ENCODE assay signal across 15 cellular contexts in genomic region chr3:197753263-197753662, GRCh38. TPM values are rescaled to one million over a fixed set of nuclear protein-coding genes. Genes with fewer than 3 reads are reported as not detected.
DNase-seq lines count a peak whose midpoint lies in the region; ATAC-seq, FAIRE-seq and TF ChIP-seq lines count a peak whose summit lies in the region.
"Had no signal": no experiment of that assay in that cellular context is flagged by ENCODE, and none has a peak within 500 bp of the region (broad histone marks: within the 10 kb centered on the region; RNA-seq: fewer than 3 reads in every experiment).

No MANE protein-coding gene starts in this region.

- CTCF ChIA-PET in SK-N-SH (lab: Yijun Ruan, JAX): interaction anchor here (1.4 to 1.7 kb wide), 2 partner anchors 17 to 80 kb away, joined by 3 to 5 read pairs; no protein-coding TSS in a partner anchor

- H3K4me3 ChIP-seq in SK-N-SH (ENCODE audit: low read depth in 2 of 2, low read length in 1 of 2): no peak overlapping the region
- no peak overlapping the region for H3K4me3 ChIP-seq in adipocyte (ENCODE audit: low read length)
- H3K4me3 ChIP-seq in neural cell (ENCODE audit: low read length): peak overlapping the region; percentile 95
- no peak overlapping the region for H3K4me3 ChIP-seq in ovary
- H3K4me3 ChIP-seq: sigmoid colon, transverse colon had no signal

- 90% methylated on average over 3 of the region's 3 CpGs for WGBS in SK-N-SH (ENCODE audit: low lambda C conversion rate)
- WGBS in ovary, 3 donors: 83 to 91% (median 88%) methylated on average over 3 of the region's 3 CpGs

- no peak overlapping the region for H2AFZ ChIP-seq in SK-N-SH (ENCODE audit: low read depth)
- H2AFZ ChIP-seq in neural cell (ENCODE audit: low read depth, low read length): no peak overlapping the region

- H3K9ac ChIP-seq in SK-N-SH: no peak overlapping the region
- no peak overlapping the region for H3K9ac ChIP-seq in adipocyte (ENCODE audit: low read length)
- no peak overlapping the region for H3K9ac ChIP-seq in neural cell (ENCODE audit: low read length)

- no peaks in the 10 kb centered on the region for H3K9me2 ChIP-seq in SK-N-SH
- no peaks in the 10 kb centered on the region for H3K9me2 ChIP-seq in neural cell (ENCODE audit: insufficient read depth, low read length)

- H3K27me3 ChIP-seq in SK-N-SH (ENCODE audit: insufficient read depth) (no peaks in the 10 kb centered on the region), adipocyte (replicated peaks; ENCODE audit: control insufficient read depth, insufficient read depth, low read length) (no peaks in the 10 kb centered on the region), neural cell (ENCODE audit: insufficient read depth, low read depth, low read length) (no peaks in the 10 kb centered on the region), ovary (no peaks in the 10 kb centered on the region)
- H3K27me3 ChIP-seq: sigmoid colon, transverse colon had no signal

- H3K79me2 ChIP-seq in SK-N-SH (ENCODE audit: insufficient read depth) (peaks cover 74% of the 10 kb centered on the region), neural cell (replicated peaks; ENCODE audit: insufficient read depth, low read length) (peaks cover 70% of the 10 kb centered on the region)

- TF ChIP-seq EP300 in SK-N-SH (IDR thresholded peaks at IDR 0.05; ENCODE audit: borderline replicate concordance in 1 of 2, low read depth in 1 of 2, low read length in 1 of 2) (no peak), neural cell (conservative IDR thresholded peaks at IDR 0.05; ENCODE audit: poor library complexity, severe bottlenecking) (no peak), ovary (IDR thresholded peaks at IDR 0.05) (no peak)

- TF ChIP-seq RAD21 in SK-N-SH (IDR thresholded peaks at IDR 0.05; ENCODE audit: low read length): no peak
- TF ChIP-seq RAD21 in neural cell (conservative IDR thresholded peaks at IDR 0.05): no peak

- H3K4me2 ChIP-seq in SK-N-SH (no peak overlapping the region), neural cell (ENCODE audit: low read length) (no peak overlapping the region)

- DNase-seq in SK-N-SH (peak; percentile 27), H54 (ENCODE audit: insufficient read length, low spot score) (peak; percentile 36), adipocyte (ENCODE audit: low read depth) (peak; percentile 13), ovary (no peak)
- no peak for DNase-seq in activated CD8-positive, alpha-beta memory T cell treated with anti-CD3 and anti-CD28 coated beads, Interleukin-2, amount 50 U/mL, for 48 hours
- DNase-seq in stimulated activated CD4-positive, alpha-beta T cell treated with anti-CD3 and anti-CD28 coated beads, Interleukin-4, amount 100 ng/mL, for 24 hours: no peak
- DNase-seq: activated CD8-positive, alpha-beta memory T cell treated with anti-CD3 and anti-CD28 coated beads, Interleukin-2, amount 50 U/mL, for 4 hours; NCI-H2029 treated with DMSO at 0.1 percent for 48 hours; OCI-M1; sigmoid colon; transverse colon had no signal

- H3F3A ChIP-seq in SK-N-SH (replicated peaks; ENCODE audit: insufficient read depth) (peaks cover 40% of the 10 kb centered on the region), neural cell (ENCODE audit: insufficient read depth, low read length, poor library complexity, severe bottlenecking) (peaks cover 7% of the 10 kb centered on the region)

- TF ChIP-seq CTCF in SK-N-SH (IDR thresholded peaks at IDR 0.05): peak; percentile 26; the same call in 1 of the 2 replicates
- TF ChIP-seq CTCF in neural cell (IDR thresholded peaks at IDR 0.05; ENCODE audit: poor library complexity, severe bottlenecking): peak; percentile 29
- no peak for TF ChIP-seq CTCF in ovary (IDR thresholded peaks at IDR 0.05)

- TF ChIP-seq POLR2A in H54 (IDR thresholded peaks at IDR 0.05; ENCODE audit: low read depth, low read length) (no peak), ovary (IDR thresholded peaks at IDR 0.05) (no peak)

- ATAC-seq in SK-N-SH treated with all-trans-retinoic acid at 6 μM for 48 hours: no peak

- H3K9me3 ChIP-seq in SK-N-SH (no peaks in the 10 kb centered on the region), adipocyte (ENCODE audit: control insufficient read depth, low read length) (no peaks in the 10 kb centered on the region), neural cell (ENCODE audit: low read length) (no peaks in the 10 kb centered on the region), ovary (no peaks in the 10 kb centered on the region)
- H3K9me3 ChIP-seq: sigmoid colon, transverse colon had no signal

- peak; percentile 50 for FAIRE-seq in H54 (lab: Jason Lieb, UNC)
- FAIRE-seq: endometrium, G401.6 had no signal

- intact Hi-C loops in ovary (cut with DNase I): no loop called here

- H3K27ac ChIP-seq in SK-N-SH (ENCODE audit: low read depth in 2 of 2, low read length in 1 of 2): no peak overlapping the region
- H3K27ac ChIP-seq in neural cell (ENCODE audit: low read length): no peak overlapping the region
- H3K27ac ChIP-seq in ovary: no peak overlapping the region
- H3K27ac ChIP-seq: transverse colon had no signal

- H3K4me1 ChIP-seq in SK-N-SH (ENCODE audit: control insufficient read depth in 1 of 2, insufficient read depth in 2 of 2, low read depth in 1 of 2, low read length in 1 of 2): peaks cover 0 to 10% of the 10 kb centered on the region in 2 experiments; a peak in 3 of 4 replicates
- H3K4me1 ChIP-seq in adipocyte (ENCODE audit: control insufficient read depth, insufficient read depth, low read length): peaks cover 42% of the 10 kb centered on the region
- peaks cover 4% of the 10 kb centered on the region for H3K4me1 ChIP-seq in ovary (ENCODE audit: insufficient read depth)

- H3K36me3 ChIP-seq in SK-N-SH (replicated peaks in 1 of 2; ENCODE audit: control insufficient read depth in 1 of 2, insufficient read depth in 2 of 2, low read length in 1 of 2): peaks cover 9 to 11% of the 10 kb centered on the region in 2 experiments
- peaks cover 4% of the 10 kb centered on the region for H3K36me3 ChIP-seq in adipocyte (ENCODE audit: control insufficient read depth, insufficient read depth, low read length, severe bottlenecking)
- no peaks in the 10 kb centered on the region for H3K36me3 ChIP-seq in neural cell (ENCODE audit: insufficient read depth, low read length)
- no peaks in the 10 kb centered on the region for H3K36me3 ChIP-seq in ovary

- H4K20me1 ChIP-seq in SK-N-SH (ENCODE audit: insufficient read depth) (peaks cover 45% of the 10 kb centered on the region), neural cell (ENCODE audit: insufficient read depth) (peaks cover 13% of the 10 kb centered on the region)

- POLR2A ChIA-PET in SK-N-SH (lab: Yijun Ruan, JAX): no interaction called here

TF ChIP-seq in SK-N-SH, 30 proteins besides CTCF, POLR2A, EP300 and RAD21 (continues in another document):
- TF ChIP-seq TAF1 (IDR thresholded peaks at IDR 0.05; ENCODE audit: borderline replicate concordance, low read depth, low read length): no peak
- TF ChIP-seq TCF12 (IDR thresholded peaks at IDR 0.05): no peak
- TF ChIP-seq MAX (IDR thresholded peaks at IDR 0.05; ENCODE audit: low read depth): no peak
- TF ChIP-seq ELF1 (IDR thresholded peaks at IDR 0.05): no peak

TF ChIP-seq in SK-N-SH treated with all-trans-retinoic acid at 6 μM for 48 hours, 23 proteins besides CTCF, POLR2A, EP300 and RAD21 (continues in another document):
- TF ChIP-seq ZFP30 (CRISPR knock-in tag; IDR thresholded peaks at IDR 0.05): no peak

TF ChIP-seq in neural cell, 6 proteins besides CTCF, POLR2A, EP300 and RAD21 (continues in another document):
- TF ChIP-seq EZH2 (IDR thresholded peaks at IDR 0.05; ENCODE audit: borderline replicate concordance, insufficient read depth, low read length, poor library complexity, severe bottlenecking): no peak
- TF ChIP-seq REST (IDR thresholded peaks at IDR 0.05; ENCODE audit: borderline replicate concordance): no peak
- TF ChIP-seq TAF1 (IDR thresholded peaks at IDR 0.05; ENCODE audit: low read depth): no peak

RNA-seq across cellular contexts. Expression of gene FYTTD1, which starts 3.6 kb away (rescaled TPM):
- polyA plus RNA-seq in SK-N-SH (2012; rRNA removed) (14.7 and 16.1 TPM in 2 replicates), neural cell (74.7 and 87.0 TPM in 2 replicates), ovary (10 to 100 TPM; 16.8 to 49.6 TPM)
- 18.5 and 18.8 TPM in 2 replicates for polyA plus RNA-seq in SK-N-SH (2012; cell fraction: cytosol; rRNA removed)
- 8.7 and 13.1 TPM in 2 replicates for polyA plus RNA-seq in SK-N-SH (2012; cell fraction: nucleus; rRNA removed)
- polyA minus RNA-seq in neural cell: 98.4 and 138 TPM in 2 replicates
- total RNA-seq in ovary: 10 to 100 TPM; 23.8 to 70.5 (median 58.0) TPM

RNA-seq across cellular contexts. Expression of gene RUBCN, which starts 16.6 kb away (rescaled TPM):
- polyA plus RNA-seq in SK-N-SH (2012; rRNA removed) (14.1 and 14.9 TPM in 2 replicates), neural cell (16.1 and 22.8 TPM in 2 replicates), ovary (10 to 100 TPM in 1 of 2 donors, 1 to 10 TPM in 1; 9.5 to 11.4 TPM)
- 8.0 and 10.3 TPM in 2 replicates for polyA plus RNA-seq in SK-N-SH (2012; cell fraction: cytosol; rRNA removed)
- polyA plus RNA-seq in SK-N-SH (2012; cell fraction: nucleus; rRNA removed): 24.1 and 28.9 TPM in 2 replicates
- 41.1 and 42.6 TPM in 2 replicates for polyA minus RNA-seq in neural cell
- total RNA-seq in ovary: 10 to 100 TPM; 20.0 to 36.2 (median 27.5) TPM

RNA-seq across cellular contexts. Expression of gene LRCH3, which starts 37.8 kb away (rescaled TPM):
- polyA plus RNA-seq in SK-N-SH (2012; rRNA removed) (22.6 and 29.7 TPM in 2 replicates), neural cell (36.2 and 41.4 TPM in 2 replicates), ovary (10 to 100 TPM; 20.9 to 69.6 TPM)
- polyA plus RNA-seq in SK-N-SH (2012; cell fraction: cytosol; rRNA removed): 18.1 and 24.0 TPM in 2 replicates
- polyA plus RNA-seq in SK-N-SH (2012; cell fraction: nucleus; rRNA removed): 30.6 and 43.2 TPM in 2 replicates
- 128 and 135 TPM in 2 replicates for polyA minus RNA-seq in neural cell
- 100 to 1,000 TPM in 2 of 7 donors, 10 to 100 TPM in 5; 44.4 to 192 (median 61.6) TPM for total RNA-seq in ovary

Comparison
In these comparisons a context has a peak if more than half of its experiments do, and no peak if none do; other contexts are left out.
1. DNase-seq: peak in SK-N-SH (single experiment), H54 (single experiment) and adipocyte (single experiment); none in activated CD8-positive, alpha-beta memory T cell treated with anti-CD3 and anti-CD28 coated beads, Interleukin-2, amount 50 U/mL, for 48 hours (single experiment), stimulated activated CD4-positive, alpha-beta T cell treated with anti-CD3 and anti-CD28 coated beads, Interleukin-4, amount 100 ng/mL, for 24 hours (single experiment) and ovary (0 of 5).
2. CTCF ChIP-seq: peak in SK-N-SH (single experiment) and neural cell (single experiment); none in ovary (0 of 3).